15 cellular contexts compared by ENCODE assay signal in genomic region chr5:65364907-65365306, GRCh38.
DNase-seq lines count a peak whose midpoint lies in the region; ATAC-seq, FAIRE-seq and TF ChIP-seq lines count a peak whose summit lies in the region.
"Had no signal": no experiment of that assay in that cellular context is flagged by ENCODE, and none has a peak within 500 bp of the region (broad histone marks: within the 10 kb centered on the region; RNA-seq: fewer than 3 reads in every experiment).

No MANE protein-coding gene starts in this region.

- no peak overlapping the region for H2BK15ac ChIP-seq in mesendoderm (replicated peaks; ENCODE audit: low read depth)

- intact Hi-C loops in GM12878 (cut with micrococcal nuclease; ENCODE audit: unreplicated experiment) = no loop called here
- intact Hi-C loops in body of pancreas (cut with DNase I) = no loop called here

- no peak for TF ChIP-seq EP300 in GM12878 (IDR thresholded peaks at IDR 0.05; ENCODE audit: borderline replicate concordance in 1 of 2, control insufficient read depth in 1 of 2, low read depth in 2 of 2, low read length in 2 of 2)

- no peaks in the 10 kb centered on the region for H3K27me3 ChIP-seq in GM06990 (replicated peaks; ENCODE audit: control insufficient read depth, insufficient read depth, low read length)
- no peaks in the 10 kb centered on the region for H3K27me3 ChIP-seq in GM12878 (replicated peaks in 1 of 2; ENCODE audit: control insufficient read depth in 2 of 2, insufficient read depth in 2 of 2, low read length in 1 of 2)
- H3K27me3 ChIP-seq in mesendoderm (ENCODE audit: insufficient read depth, low read length, poor library complexity) = no peaks in the 10 kb centered on the region
- no peaks in the 10 kb centered on the region for H3K27me3 ChIP-seq in body of pancreas

- H3K18ac ChIP-seq in mesendoderm (ENCODE audit: low read length) = no peak overlapping the region

- H3K36me3 ChIP-seq in GM06990 (ENCODE audit: control insufficient read depth, insufficient read depth, low read length) (no peaks in the 10 kb centered on the region), GM12878 (ENCODE audit: control insufficient read depth in 2 of 2, insufficient read depth in 2 of 2, low read length in 1 of 2) (no peaks in the 10 kb centered on the region), mesendoderm (ENCODE audit: control insufficient read depth, insufficient read depth, low read length) (no peaks in the 10 kb centered on the region), body of pancreas (replicated peaks in 1 of 2; ENCODE audit: insufficient read depth in 1 of 2, low read depth in 2 of 2) (no peaks in the 10 kb centered on the region)

- no peak for TF ChIP-seq POLR2A in GM12878 (IDR thresholded peaks at IDR 0.05; ENCODE audit: low read depth, low read length)
- TF ChIP-seq POLR2A in body of pancreas (IDR thresholded peaks at IDR 0.05) = no peak

- H3K9me3 ChIP-seq in GM12878 (replicated peaks; ENCODE audit: control insufficient read depth, insufficient read depth, low read length) (no peaks in the 10 kb centered on the region), body of pancreas (no peaks in the 10 kb centered on the region)

- no peaks in the 10 kb centered on the region for H3K79me1 ChIP-seq in mesendoderm (ENCODE audit: low read length)

- H3K79me2 ChIP-seq in GM12878 (ENCODE audit: control insufficient read depth, insufficient read depth, low read length) (no peaks in the 10 kb centered on the region), mesendoderm (ENCODE audit: control insufficient read depth, insufficient read depth, low read length) (no peaks in the 10 kb centered on the region)

- BruUV-seq in GM12878 (replicated peaks; lab: Mats Ljungman, UMichigan) = no TSS peak

- 31% methylated on average over 2 of the region's 2 CpGs for WGBS in GM12878 (ENCODE audit: insufficient coverage, insufficient replicate concordance, low lambda C conversion rate, missing lambda C conversion rate)
- no CpG with 5 or more reads among the region's 2 CpGs for WGBS in mesendoderm (ENCODE audit: extremely low coverage, insufficient coverage, low lambda C conversion rate)
- WGBS in body of pancreas, 2 donors = 38 to 75% methylated on average over 2 of the region's 2 CpGs

- TF ChIP-seq CTCF in GM06990 (IDR thresholded peaks at IDR 0.05; ENCODE audit: insufficient read depth, low read length, poor library complexity, severe bottlenecking) (no peak), GM12878 (IDR thresholded peaks at IDR 0.05 in 2 of 3, conservative IDR thresholded peaks at IDR 0.05 in 1 of 3; ENCODE audit: control insufficient read depth in 2 of 3, extremely low read depth in 1 of 3, insufficient read depth in 1 of 3, low read depth in 3 of 3, low read length in 3 of 3) (no peak), body of pancreas (IDR thresholded peaks at IDR 0.05) (no peak)

- H3K4me2 ChIP-seq in GM12878 (ENCODE audit: control insufficient read depth, insufficient read depth) (no peak overlapping the region), mesendoderm (ENCODE audit: low read length) (no peak overlapping the region)

- H3K4me1 ChIP-seq in GM12878 (ENCODE audit: control insufficient read depth, insufficient read depth, low read length) (no peaks in the 10 kb centered on the region), mesendoderm (ENCODE audit: control insufficient read depth, low read depth, low read length) (no peaks in the 10 kb centered on the region), body of pancreas (no peaks in the 10 kb centered on the region)

- H2AFZ ChIP-seq in GM12878 (ENCODE audit: control insufficient read depth, low read depth, low read length) = no peak overlapping the region

- no peak overlapping the region for H3K56ac ChIP-seq in mesendoderm (ENCODE audit: low read length)

- H3K27ac ChIP-seq in GM12878 (ENCODE audit: control insufficient read depth, insufficient read depth) = no peak overlapping the region
- no peak overlapping the region for H3K27ac ChIP-seq in mesendoderm (ENCODE audit: low read depth, low read length)
- no peak overlapping the region for H3K27ac ChIP-seq in body of pancreas
- H3K27ac ChIP-seq: skin epidermis had no signal

- SMC1A ChIA-PET in GM12878 (lab: Charles Lee; ENCODE audit: uncharacterized antibody, unreplicated experiment) = interaction anchor here (1.1 to 1.2 kb wide), 2 partner anchors 19 to 118 kb away, joined by 3 read pairs; no protein-coding TSS in a partner anchor

- H3K4ac ChIP-seq in mesendoderm (ENCODE audit: low read depth, low read length) = no peak overlapping the region

- no peak overlapping the region for H3K23ac ChIP-seq in mesendoderm (ENCODE audit: low read length)

- FAIRE-seq in GM12878 (lab: Jason Lieb, UNC) (no peak), HTR-8/SVneo (lab: Jason Lieb, UNC) (no peak)

- no peak overlapping the region for H2BK5ac ChIP-seq in mesendoderm (ENCODE audit: low read length)

- H3K4me3 ChIP-seq in GM06990 (replicated peaks; ENCODE audit: low read depth, low read length) = no peak overlapping the region
- H3K4me3 ChIP-seq in GM12878 = no peak overlapping the region
- no peak overlapping the region for H3K4me3 ChIP-seq in mesendoderm (ENCODE audit: low read length)
- H3K4me3 ChIP-seq in body of pancreas = no peak overlapping the region
- H3K4me3 ChIP-seq: skin epidermis had no signal

- peak; percentile 31; the same call in 2 of the 3 replicates for ATAC-seq in GM12878
- ATAC-seq in body of pancreas = no peak
- ATAC-seq: activated CD4-positive, alpha-beta T cell treated with anti-CD3 and anti-CD28 coated beads for 36 hours; natural killer cell had no signal

- POLR2A ChIA-PET in GM12878 (lab: Charles Lee) = no interaction called here

- CTCF ChIA-PET in GM12878 (lab: Yijun Ruan, JAX) = no interaction called here

- H4K20me1 ChIP-seq in GM12878 (ENCODE audit: control insufficient read depth, insufficient read depth) = no peaks in the 10 kb centered on the region

- peak; percentile 1 for DNase-seq in GM06990 (ENCODE audit: extremely low read depth, insufficient read length)
- peak; percentile 26 for DNase-seq in NCI-H2029 treated with DMSO at 0.1 percent for 48 hours (lab: John Stamatoyannopoulos, UW)
- no peak for DNase-seq in GM12878 (ENCODE audit: low read depth, low spot score)
- DNase-seq in mesendoderm = peak; percentile 44
- no peak for DNase-seq in NCI-H1105 (lab: John Stamatoyannopoulos, UW)
- no peak for DNase-seq in putamen (ENCODE audit: low spot score)
- DNase-seq in body of pancreas = no peak
- DNase-seq in HTR-8/SVneo (ENCODE audit: insufficient read length, low spot score) = no peak
- DNase-seq: activated CD4-positive, alpha-beta T cell treated with anti-CD3 and anti-CD28 coated beads for 36 hours; activated naive CD8-positive, alpha-beta T cell treated with anti-CD3 and anti-CD28 coated beads, Interleukin-2, amount 10 ng/mL, durations not matched to agents 7 days and 5 days; CD4-positive, CD25-positive, alpha-beta regulatory T cell; dermis blood vessel endothelial cell; natural killer cell; NCI-H1436 treated with DMSO at 0.1 percent for 48 hours had no signal

- no peak overlapping the region for H2AK5ac ChIP-seq in mesendoderm (ENCODE audit: low read length)

- no peak overlapping the region for H3K9ac ChIP-seq in GM12878 (ENCODE audit: control insufficient read depth, insufficient read depth, low read length)
- no peak overlapping the region for H3K9ac ChIP-seq in mesendoderm (ENCODE audit: low read length)

- H4K8ac ChIP-seq in mesendoderm (ENCODE audit: low read depth, low read length) = no peak overlapping the region

- RAD21 ChIA-PET in GM12878 (lab: Charles Lee; ENCODE audit: unreplicated experiment) = interaction anchor here (0.8 kb wide), 1 partner anchor 11 kb away, joined by 3 read pairs; no protein-coding TSS in a partner anchor

- H2BK120ac ChIP-seq in mesendoderm (ENCODE audit: low read depth, low read length) = no peak overlapping the region

- in situ Hi-C loops in GM12878 (cut with MboI) = no loop called here

- no peak overlapping the region for H4K5ac ChIP-seq in mesendoderm (ENCODE audit: low read length)

- no peak for TF ChIP-seq RAD21 in GM12878 (IDR thresholded peaks at IDR 0.05; ENCODE audit: insufficient read depth, low read depth, low read length)

TF ChIP-seq in GM12878, 131 proteins besides CTCF, POLR2A, EP300 and RAD21:
- TF ChIP-seq ATF7 (IDR thresholded peaks at IDR 0.05; ENCODE audit: low read depth) (peak; percentile 33; the same call in 1 of the 2 replicates), NBN (IDR thresholded peaks at IDR 0.05) (no peak), YY1 (IDR thresholded peaks at IDR 0.05; ENCODE audit: low read depth, low read length) (no peak)
TF ChIP-seq in GM12878: peak in this region for 1.

Comparison
In these comparisons a context has a peak if more than half of its experiments do, and no peak if none do; other contexts are left out.
1. DNase-seq: peak in GM06990 (single experiment), NCI-H2029 treated with DMSO at 0.1 percent for 48 hours (single experiment) and mesendoderm (single experiment); none in GM12878 (single experiment), NCI-H1105 (single experiment), putamen (single experiment), body of pancreas (0 of 4) and HTR-8/SVneo (single experiment).